In genomic region chr13:112907916-112908315, GRCh38 we compare ENCODE assay signal across 18 cellular contexts.
DNase-seq lines count a peak whose midpoint lies in the region; TF ChIP-seq lines count a peak whose summit lies in the region.
"Had no signal": no experiment of that assay in that cellular context is flagged by ENCODE, and none has a peak within 500 bp of the region (broad histone marks: within the 10 kb centered on the region; RNA-seq: fewer than 3 reads in every experiment).

No MANE protein-coding gene starts in this region.

- H3K9me3 ChIP-seq in mesenchymal stem cell (ENCODE audit: control insufficient read depth, low read length) (peaks cover 21% of the 10 kb centered on the region), sigmoid colon (peaks cover 0 to 3% (median 0%) of the 10 kb centered on the region in 4 donors)
- H3K9me3 ChIP-seq: HAP-1 had no signal

- no peak overlapping the region for H3K4ac ChIP-seq in mesenchymal stem cell (ENCODE audit: low read depth in 1 of 2, low read length in 2 of 2)

- no peak overlapping the region for H3K4me3 ChIP-seq in mesenchymal stem cell (ENCODE audit: insufficient read depth in 1 of 2, low read depth in 1 of 2, low read length in 2 of 2)
- no peak overlapping the region for H3K4me3 ChIP-seq in sigmoid colon
- H3K4me3 ChIP-seq: GM23338, HAP-1 had no signal

- H2AK5ac ChIP-seq in mesenchymal stem cell (ENCODE audit: low read length, severe bottlenecking) = no peak overlapping the region

- H3K9me3 Mint-ChIP-seq in nephron progenitor cell = peaks cover 22% of the 10 kb centered on the region

- H3K27ac ChIP-seq in C4-2B (peak overlapping the region; percentile 5; the same call in 1 of the 2 replicates), VCaP (peak overlapping the region; percentile 72), mesenchymal stem cell (ENCODE audit: low read length, poor library complexity, severe bottlenecking) (peak overlapping the region; percentile 24), sigmoid colon (no peak overlapping the region)

- no peak overlapping the region for H3K4me3 Mint-ChIP-seq in nephron progenitor cell
- H3K4me3 Mint-ChIP-seq: CD8-positive, alpha-beta T cell; GM23338 had no signal

- no peak overlapping the region for H2BK5ac ChIP-seq in mesenchymal stem cell (ENCODE audit: low read depth, low read length, poor library complexity, severe bottlenecking)

- no peak overlapping the region for H4K91ac ChIP-seq in mesenchymal stem cell (ENCODE audit: low read length)

- H3K4me1 ChIP-seq in mesenchymal stem cell (ENCODE audit: control insufficient read depth, insufficient read depth, low read depth, low read length) (peaks cover 28% of the 10 kb centered on the region), sigmoid colon (no peaks in the 10 kb centered on the region)
- H3K4me1 ChIP-seq: HAP-1 had no signal

- no peak overlapping the region for H3K18ac ChIP-seq in mesenchymal stem cell (ENCODE audit: low read depth in 1 of 2, low read length in 2 of 2)

- no peak overlapping the region for H3K27ac Mint-ChIP-seq in nephron progenitor cell
- H3K27ac Mint-ChIP-seq: CD8-positive, alpha-beta T cell; GM23338 had no signal

- TF ChIP-seq CTCF in C4-2B (conservative IDR thresholded peaks at IDR 0.05) (no peak), VCaP (conservative IDR thresholded peaks at IDR 0.05) (no peak), sigmoid colon (IDR thresholded peaks at IDR 0.05) (no peak), nephron progenitor cell (IDR thresholded peaks at IDR 0.05) (no peak)

- H3K4me2 ChIP-seq in mesenchymal stem cell (ENCODE audit: low read length, poor library complexity, severe bottlenecking) = no peak overlapping the region
- H3K4me2 ChIP-seq: GM23338 had no signal

- H3K79me1 ChIP-seq in mesenchymal stem cell (replicated peaks; ENCODE audit: low read length, poor library complexity, severe bottlenecking) = no peaks in the 10 kb centered on the region

- no peak overlapping the region for H4K8ac ChIP-seq in mesenchymal stem cell (ENCODE audit: low read length)

- DNase-seq in mesenchymal stem cell (no peak), sigmoid colon (peak; percentile 34), KBM-7 (no peak), nephron progenitor cell (no peak), NCI-H1105 (lab: John Stamatoyannopoulos, UW) (no peak)
- DNase-seq: CD8-positive, alpha-beta T cell; GF-D8; KG1; NCI-H1105 treated with DMSO at 0.1 percent for 48 hours; NCI-H2081 treated with DMSO at 0.1 percent for 48 hours; NCI-H446; NCI-H526; PC-3; Right ventricle myocardium superior had no signal

- no peak overlapping the region for H2BK120ac ChIP-seq in mesenchymal stem cell (ENCODE audit: low read depth, low read length)

- H3K14ac ChIP-seq in mesenchymal stem cell (ENCODE audit: low read length in 2 of 2) = no peak overlapping the region

- intact Hi-C loops in sigmoid colon (cut with DNase I) = no loop called here

- no peak overlapping the region for H2AFZ ChIP-seq in mesenchymal stem cell (ENCODE audit: low read depth, low read length)
- H2AFZ ChIP-seq: GM23338 had no signal

- peaks cover 40% of the 10 kb centered on the region for H3K36me3 Mint-ChIP-seq in nephron progenitor cell (ENCODE audit: low read depth)
- H3K36me3 Mint-ChIP-seq: CD8-positive, alpha-beta T cell had no signal

- peaks cover 56% of the 10 kb centered on the region for H3K4me1 Mint-ChIP-seq in nephron progenitor cell

- in situ Hi-C loops in KBM-7 (cut with MboI; ENCODE audit: low pct_unique_long_range_greater_than_20kb, low sequenced_read_pairs) = no loop called here

- peaks cover 22% of the 10 kb centered on the region for H3K27me3 Mint-ChIP-seq in nephron progenitor cell (ENCODE audit: low read depth, poor library complexity)

- H3K23ac ChIP-seq in mesenchymal stem cell (ENCODE audit: low read length in 2 of 2) = no peak overlapping the region

- H2BK12ac ChIP-seq in mesenchymal stem cell (ENCODE audit: low read length in 2 of 2) = no peak overlapping the region

- WGBS in mesenchymal stem cell = 80% methylated on average over 4 of the region's 4 CpGs
- WGBS in sigmoid colon, 2 donors = 43 to 64% methylated on average over 4 of the region's 4 CpGs

- H3K27me3 ChIP-seq in mesenchymal stem cell (ENCODE audit: control insufficient read depth in 1 of 2, insufficient read depth in 1 of 2, low read length in 2 of 2) = peaks cover 1 to 86% of the 10 kb centered on the region in 2 experiments
- peaks cover 0 to 29% (median 11%) of the 10 kb centered on the region in 3 donors for H3K27me3 ChIP-seq in sigmoid colon

- no peak for TF ChIP-seq POLR2A in sigmoid colon (IDR thresholded peaks at IDR 0.05)

- no peak for TF ChIP-seq EP300 in sigmoid colon (IDR thresholded peaks at IDR 0.05)

- H3K36me3 ChIP-seq in mesenchymal stem cell (ENCODE audit: control insufficient read depth in 1 of 2, insufficient read depth in 2 of 2, low read depth in 1 of 2, low read length in 2 of 2) (peaks cover 0 to 20% of the 10 kb centered on the region in 2 experiments), sigmoid colon (no peaks in the 10 kb centered on the region)
- H3K36me3 ChIP-seq: HAP-1 had no signal

- H3K9ac ChIP-seq in mesenchymal stem cell (ENCODE audit: low read length) = no peak overlapping the region

- no peak overlapping the region for H2BK15ac ChIP-seq in mesenchymal stem cell (ENCODE audit: low read depth, poor library complexity, severe bottlenecking)

Comparison
In these comparisons a context has a peak if more than half of its experiments do, and no peak if none do; other contexts are left out.
1. H3K27ac ChIP-seq: peak in C4-2B (single experiment), VCaP (single experiment) and mesenchymal stem cell (single experiment); none in sigmoid colon (0 of 4).